In genomic region chrX:153739754-153740486, GRCh38 we compare ENCODE assay signal across 1 cellular context.
TF ChIP-seq lines count a peak whose summit lies in the region.

No MANE protein-coding gene starts in this region.

TF ChIP-seq in HepG2, 621 proteins besides CTCF, POLR2A, EP300 and RAD21:
- TF ChIP-seq, protein P1, sequence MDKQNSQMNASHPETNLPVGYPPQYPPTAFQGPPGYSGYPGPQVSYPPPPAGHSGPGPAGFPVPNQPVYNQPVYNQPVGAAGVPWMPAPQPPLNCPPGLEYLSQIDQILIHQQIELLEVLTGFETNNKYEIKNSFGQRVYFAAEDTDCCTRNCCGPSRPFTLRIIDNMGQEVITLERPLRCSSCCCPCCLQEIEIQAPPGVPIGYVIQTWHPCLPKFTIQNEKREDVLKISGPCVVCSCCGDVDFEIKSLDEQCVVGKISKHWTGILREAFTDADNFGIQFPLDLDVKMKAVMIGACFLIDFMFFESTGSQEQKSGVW (CRISPR knock-in tag; IDR thresholded peaks at IDR 0.05; ENCODE audit: borderline replicate concordance), result no peak
- TF ChIP-seq RBFOX2 (IDR thresholded peaks at IDR 0.05; ENCODE audit: low read depth, low read length), result 0 out of 2 replicates have a peak, but pooled peaks have one; percentile 28
